1 cellular context compared by ENCODE assay signal in the genomic region with DNA sequence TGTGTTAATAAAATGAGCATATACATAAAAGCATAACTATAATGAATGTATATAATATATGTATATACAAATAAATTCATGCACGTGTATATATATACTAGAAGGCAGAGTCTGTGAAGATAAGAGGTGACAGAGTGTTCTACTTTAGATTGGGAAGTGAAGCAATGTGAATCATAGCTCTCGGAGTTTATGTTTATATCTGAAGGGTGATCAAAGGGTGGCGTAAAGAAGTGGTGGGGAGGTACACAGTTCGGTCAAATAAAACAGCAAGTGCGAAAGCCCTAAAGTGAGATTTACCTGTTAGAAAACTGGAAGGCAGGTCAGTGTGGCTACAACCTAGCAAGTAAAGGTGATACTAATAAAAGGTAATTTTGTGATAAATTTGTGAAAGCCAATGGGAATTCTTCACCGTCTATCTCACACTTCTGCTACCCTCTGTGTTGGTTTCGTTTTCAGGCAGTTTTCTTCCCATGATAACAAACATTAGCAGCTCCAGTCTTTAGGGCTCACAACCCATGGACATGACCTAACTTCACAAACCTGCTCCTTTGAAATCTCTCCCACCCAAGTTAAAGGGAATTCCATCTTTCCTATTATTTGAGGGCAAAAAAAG.
TF ChIP-seq lines count a peak whose summit lies in the region.

No MANE protein-coding gene starts in this region.

TF ChIP-seq in H1, 55 proteins besides CTCF, POLR2A, EP300 and RAD21 (continued from another document):
- TF ChIP-seq EZH2 (IDR thresholded peaks at IDR 0.05; ENCODE audit: low read depth, low read length, severe bottlenecking) (no peak), TCF12 (IDR thresholded peaks at IDR 0.05; ENCODE audit: low read depth, low read length) (no peak), POLR2AphosphoS5 (IDR thresholded peaks at IDR 0.05; ENCODE audit: low read depth, low read length) (no peak), YY1 (IDR thresholded peaks at IDR 0.05; ENCODE audit: low read depth, low read length) (no peak), SP4 (IDR thresholded peaks at IDR 0.05; ENCODE audit: low read length) (no peak), RFX5 (IDR thresholded peaks at IDR 0.05; ENCODE audit: borderline replicate concordance, low read depth, low read length) (no peak), SUZ12 (IDR thresholded peaks at IDR 0.05; ENCODE audit: low read length) (no peak), CTBP2 (IDR thresholded peaks at IDR 0.05; ENCODE audit: borderline replicate concordance, insufficient read depth, insufficient read length, low read length) (no peak), BACH1 (IDR thresholded peaks at IDR 0.05; ENCODE audit: low read length) (no peak), MAFK (IDR thresholded peaks at IDR 0.05; ENCODE audit: low read depth, low read length) (no peak), TAF1 (IDR thresholded peaks at IDR 0.05; ENCODE audit: low read depth, low read length) (no peak), BCL11A (IDR thresholded peaks at IDR 0.05; ENCODE audit: low read depth in 2 of 2, low read length in 2 of 2) (no peak), TAF7 (optimal IDR thresholded peaks at IDR 0.05; ENCODE audit: borderline replicate concordance, low read depth, low read length) (no peak), USF2 (IDR thresholded peaks at IDR 0.05; ENCODE audit: low read length) (no peak)
